In the genomic region with DNA sequence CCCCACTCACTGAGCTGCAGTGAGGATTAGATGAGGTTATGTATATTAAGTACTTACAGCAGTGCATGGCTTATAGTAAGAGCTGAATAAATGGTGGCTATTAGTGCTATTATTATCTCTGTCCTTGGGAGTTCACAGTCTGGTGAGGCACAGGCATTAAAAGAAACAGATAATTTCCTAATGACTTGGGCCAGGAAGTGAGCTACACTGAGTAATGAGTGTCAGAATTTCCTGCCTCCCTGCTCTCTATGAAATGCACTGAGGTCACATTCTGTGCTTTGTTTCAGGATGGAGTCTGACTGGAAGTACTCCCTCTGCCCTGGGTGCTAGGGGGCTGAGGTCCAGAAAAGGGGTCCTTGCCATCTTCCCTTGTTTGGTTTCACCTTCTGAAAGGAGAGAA, we compare ENCODE assay signal across 13 cellular contexts. TPM values are rescaled to one million over a fixed set of nuclear protein-coding genes. Genes with fewer than 3 reads are reported as not detected.
A peak's percentile ranks its signal among the peaks of the same experiment; 100 is the strongest.
DNase-seq lines count a peak whose midpoint lies in the region; ATAC-seq and TF ChIP-seq lines count a peak whose summit lies in the region.
"Had no signal": no experiment of that assay in that cellular context is flagged by ENCODE, and none has a peak within 500 bp of the region (broad histone marks: within the 10 kb centered on the region; RNA-seq: fewer than 3 reads in every experiment).

No MANE protein-coding gene starts in this region.

- TF ChIP-seq CTCF in HCT116 (IDR thresholded peaks at IDR 0.05 in 2 of 3, conservative IDR thresholded peaks at IDR 0.05 in 1 of 3; ENCODE audit: borderline replicate concordance in 1 of 3, insufficient read depth in 1 of 3, low read depth in 2 of 3, low read length in 2 of 3) = no peak
- TF ChIP-seq CTCF in brain microvascular endothelial cell (IDR thresholded peaks at IDR 0.05; ENCODE audit: low read depth, low read length, missing control alignments) = no peak
- no peak for TF ChIP-seq CTCF in dorsolateral prefrontal cortex (IDR thresholded peaks at IDR 0.05 in 54 of 56, conservative IDR thresholded peaks at IDR 0.05 in 2 of 56; ENCODE audit: low read depth in 1 of 56, partially characterized antibody in 56 of 56)

- ATAC-seq in HCT116 = no peak; the same call in 1 of the 2 replicates
- ATAC-seq in right cardiac atrium = peak; percentile 47 to 82
- no peak for ATAC-seq in GM21390 (IDR thresholded peaks at IDR 0.05; ENCODE audit: unreplicated experiment)

- H3K27ac ChIP-seq in HCT116 (ENCODE audit: low read depth, low read length) = no peak overlapping the region
- H3K27ac ChIP-seq in brain microvascular endothelial cell = no peak overlapping the region
- peak overlapping the region; percentile 31 for H3K27ac ChIP-seq in right cardiac atrium (ENCODE audit: low read length)
- H3K27ac ChIP-seq in dorsolateral prefrontal cortex = no peak overlapping the region
- H3K27ac ChIP-seq: prostate gland, SJSA1, thyroid gland had no signal

- H3K4me2 ChIP-seq in HCT116 (ENCODE audit: low read length) = peak overlapping the region; percentile 19

- in situ Hi-C loops in brain microvascular endothelial cell (cut with HindIII; ENCODE audit: low pct_ligation_motif_present, low sequenced_read_pairs) = no loop called here

- H3K9ac ChIP-seq in HCT116 (ENCODE audit: low read length) = no peak overlapping the region

- intact Hi-C loops in HCT116 (cut with micrococcal nuclease) = no loop called here
- intact Hi-C loops in right cardiac atrium (cut with DNase I) = loop anchor here in 1 of 4 donors (10.0 kb wide), 1 partner anchor 402 kb away; no protein-coding TSS in a partner anchor
- intact Hi-C loops in dorsolateral prefrontal cortex (cut with DNase I) = loop anchor here in 1 of 2 donors (10.0 kb wide), 1 partner anchor 402 kb away; no protein-coding TSS in a partner anchor

- no peaks in the 10 kb centered on the region for H3K27me3 ChIP-seq in HCT116 (ENCODE audit: insufficient read depth, low read length)
- H3K27me3 ChIP-seq in brain microvascular endothelial cell (replicated peaks) = no peaks in the 10 kb centered on the region
- H3K27me3 ChIP-seq in right cardiac atrium (ENCODE audit: control insufficient read depth, insufficient read depth) = no peaks in the 10 kb centered on the region
- no peaks in the 10 kb centered on the region for H3K27me3 ChIP-seq in H7 (ENCODE audit: control insufficient read depth, insufficient read depth, low read length)
- no peaks in the 10 kb centered on the region for H3K27me3 ChIP-seq in dorsolateral prefrontal cortex
- H3K27me3 ChIP-seq: SJSA1, thyroid gland had no signal

- no peak overlapping the region for H3K4me3 ChIP-seq in HCT116 (replicated peaks in 1 of 2; ENCODE audit: low read depth in 1 of 2, low read length in 2 of 2)
- no peak overlapping the region for H3K4me3 ChIP-seq in brain microvascular endothelial cell (ENCODE audit: low read depth, low read length)
- no peak overlapping the region for H3K4me3 ChIP-seq in right cardiac atrium (ENCODE audit: low read length)
- no peak overlapping the region for H3K4me3 ChIP-seq in H7 (ENCODE audit: insufficient read depth, low read depth, low read length)
- no peak overlapping the region for H3K4me3 ChIP-seq in dorsolateral prefrontal cortex
- H3K4me3 ChIP-seq: prostate gland, SJSA1, thyroid gland had no signal

- TF ChIP-seq POLR2A in HCT116 (IDR thresholded peaks at IDR 0.05; ENCODE audit: borderline replicate concordance, extremely low read depth, insufficient read depth, insufficient read length) = no peak

- H3K9me2 ChIP-seq in HCT116 (ENCODE audit: insufficient read depth) = no peaks in the 10 kb centered on the region

- RAD21 ChIA-PET in HCT116 (lab: Charles Lee; ENCODE audit: low non-redundant PET in 1 of 2, low total read pairs in 2 of 2, uncharacterized antibody in 2 of 2, unreplicated experiment in 2 of 2) = no interaction called here

- POLR2A ChIA-PET in HCT116 (lab: Charles Lee) = no interaction called here

- H4K20me1 ChIP-seq in HCT116 (ENCODE audit: insufficient read depth) = no peaks in the 10 kb centered on the region

- H2AFZ ChIP-seq in HCT116 (ENCODE audit: low read depth, low read length, poor library complexity, severe bottlenecking) = peak overlapping the region; percentile 20

- no peaks in the 10 kb centered on the region for H3K9me3 ChIP-seq in HCT116 (ENCODE audit: control insufficient read depth in 1 of 2, insufficient read depth in 1 of 2, low read depth in 1 of 2, low read length in 2 of 2)
- H3K9me3 ChIP-seq in right cardiac atrium (ENCODE audit: control insufficient read depth, low read length) = no peaks in the 10 kb centered on the region
- H3K9me3 ChIP-seq: prostate gland, SJSA1, thyroid gland had no signal

- TF ChIP-seq RAD21 in HCT116 (IDR thresholded peaks at IDR 0.05; ENCODE audit: low read depth) = no peak

- BruUV-seq in HCT116 (replicated peaks; lab: Mats Ljungman, UMichigan) = no TSS peak

- CTCF ChIA-PET in HCT116 (lab: Charles Lee) = no interaction called here

- DNase-seq in A172 (ENCODE audit: low spot score) = peak; percentile 66
- no peak for DNase-seq in HCT116 (ENCODE audit: low read depth, low spot score)
- peak; percentile 32 for DNase-seq in brain microvascular endothelial cell
- DNase-seq in right cardiac atrium = no peak
- DNase-seq in activated gamma-delta T cell (lab: John Stamatoyannopoulos, UW) = no peak
- no peak for DNase-seq in H7
- no peak for DNase-seq in dorsolateral prefrontal cortex
- DNase-seq: H9, NCI-H345, thyroid gland had no signal

- H3K79me2 ChIP-seq in HCT116 (ENCODE audit: insufficient read depth, low read length) = no peaks in the 10 kb centered on the region

- H3K36me3 ChIP-seq in HCT116 (ENCODE audit: control insufficient read depth in 1 of 2, insufficient read depth in 2 of 2, low read length in 2 of 2) = no peaks in the 10 kb centered on the region
- no peaks in the 10 kb centered on the region for H3K36me3 ChIP-seq in brain microvascular endothelial cell (replicated peaks)
- no peaks in the 10 kb centered on the region for H3K36me3 ChIP-seq in H7 (replicated peaks; ENCODE audit: control insufficient read depth, insufficient read depth, low read length)
- H3K36me3 ChIP-seq: prostate gland, SJSA1, thyroid gland had no signal

- H3K4me1 ChIP-seq in HCT116 (ENCODE audit: control insufficient read depth in 1 of 2, insufficient read depth in 2 of 2, low read length in 2 of 2) = peaks cover 0 to 16% of the 10 kb centered on the region in 2 experiments; a peak in 1 of 4 replicates
- H3K4me1 ChIP-seq in right cardiac atrium (ENCODE audit: control insufficient read depth, insufficient read depth, low read length) = no peaks in the 10 kb centered on the region
- H3K4me1 ChIP-seq: prostate gland, thyroid gland had no signal

TF ChIP-seq in HCT116, 20 proteins besides CTCF, POLR2A, EP300 and RAD21:
- TF ChIP-seq CBX3 (IDR thresholded peaks at IDR 0.05; ENCODE audit: low read depth) (no peak), FOSL1 (IDR thresholded peaks at IDR 0.05; ENCODE audit: low read depth) (peak; percentile 46; the same call in 1 of the 2 replicates), SRF (IDR thresholded peaks at IDR 0.05; ENCODE audit: low read depth) (no peak), SP1 (IDR thresholded peaks at IDR 0.05; ENCODE audit: low read depth) (peak; percentile 35; the same call in 1 of the 2 replicates), EZH2 (IDR thresholded peaks at IDR 0.05) (no peak), ZNF274 (IDR thresholded peaks at IDR 0.05; ENCODE audit: low read depth, low read length) (no peak), JUND (IDR thresholded peaks at IDR 0.05) (no peak)
- TF ChIP-seq, protein P1, sequence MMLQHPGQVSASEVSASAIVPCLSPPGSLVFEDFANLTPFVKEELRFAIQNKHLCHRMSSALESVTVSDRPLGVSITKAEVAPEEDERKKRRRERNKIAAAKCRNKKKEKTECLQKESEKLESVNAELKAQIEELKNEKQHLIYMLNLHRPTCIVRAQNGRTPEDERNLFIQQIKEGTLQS (IDR thresholded peaks at IDR 0.05) = no peak
- TF ChIP-seq, protein P2, sequence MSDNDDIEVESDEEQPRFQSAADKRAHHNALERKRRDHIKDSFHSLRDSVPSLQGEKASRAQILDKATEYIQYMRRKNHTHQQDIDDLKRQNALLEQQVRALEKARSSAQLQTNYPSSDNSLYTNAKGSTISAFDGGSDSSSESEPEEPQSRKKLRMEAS (IDR thresholded peaks at IDR 0.05) = no peak
- TF ChIP-seq, protein P3, sequence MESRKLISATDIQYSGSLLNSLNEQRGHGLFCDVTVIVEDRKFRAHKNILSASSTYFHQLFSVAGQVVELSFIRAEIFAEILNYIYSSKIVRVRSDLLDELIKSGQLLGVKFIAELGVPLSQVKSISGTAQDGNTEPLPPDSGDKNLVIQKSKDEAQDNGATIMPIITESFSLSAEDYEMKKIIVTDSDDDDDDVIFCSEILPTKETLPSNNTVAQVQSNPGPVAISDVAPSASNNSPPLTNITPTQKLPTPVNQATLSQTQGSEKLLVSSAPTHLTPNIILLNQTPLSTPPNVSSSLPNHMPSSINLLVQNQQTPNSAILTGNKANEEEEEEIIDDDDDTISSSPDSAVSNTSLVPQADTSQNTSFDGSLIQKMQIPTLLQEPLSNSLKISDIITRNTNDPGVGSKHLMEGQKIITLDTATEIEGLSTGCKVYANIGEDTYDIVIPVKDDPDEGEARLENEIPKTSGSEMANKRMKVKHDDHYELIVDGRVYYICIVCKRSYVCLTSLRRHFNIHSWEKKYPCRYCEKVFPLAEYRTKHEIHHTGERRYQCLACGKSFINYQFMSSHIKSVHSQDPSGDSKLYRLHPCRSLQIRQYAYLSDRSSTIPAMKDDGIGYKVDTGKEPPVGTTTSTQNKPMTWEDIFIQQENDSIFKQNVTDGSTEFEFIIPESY (IDR thresholded peaks at IDR 0.05; ENCODE audit: extremely low read depth, insufficient replicate concordance, low read length) = no peak

RNA-seq across cellular contexts. Expression of a gene that starts 48.7 kb away (rescaled TPM):
- total RNA-seq in A172 (2014; rRNA removed; shearing (Covaris generic)) = 15.4 and 24.9 TPM in 2 replicates
- total RNA-seq in HCT116 (2021; ENCODE audit: unreplicated experiment) = 1.3 TPM
- 1.8 and 2.2 TPM in 2 replicates for polyA plus RNA-seq in HCT116 (2012)
- under 1 TPM; 0.59 to 0.96 (median 0.79) TPM for total RNA-seq in right cardiac atrium
- polyA plus RNA-seq in right cardiac atrium = 0.77 TPM
- 1.4 and 1.7 TPM in 2 replicates for total RNA-seq in H7 (2014; rRNA removed; shearing (Covaris generic))
- total RNA-seq in dorsolateral prefrontal cortex = 1 to 10 TPM in 8 of 120 experiments, under 1 TPM in 109, not detected in 3; 0.13 to 3.3 (median 0.50) TPM

Comparison
In these comparisons a context has a peak if more than half of its experiments do, and no peak if none do; other contexts are left out.
1. DNase-seq: peak in A172 (single experiment) and brain microvascular endothelial cell (single experiment); none in HCT116 (single experiment), right cardiac atrium (0 of 3), activated gamma-delta T cell (single experiment), H7 (single experiment) and dorsolateral prefrontal cortex (0 of 10).
2. ATAC-seq: peak in right cardiac atrium (2 of 2); none in HCT116 (single experiment) and GM21390 (single experiment).